In genomic region chr22:38220163-38220562, GRCh38 we compare ENCODE assay signal across 11 cellular contexts. TPM values are rescaled to one million over a fixed set of nuclear protein-coding genes. Genes with fewer than 3 reads are reported as not detected.
DNase-seq lines count a peak whose midpoint lies in the region; ATAC-seq, FAIRE-seq and TF ChIP-seq lines count a peak whose summit lies in the region.
"Had no signal": no experiment of that assay in that cellular context is flagged by ENCODE, and none has a peak within 500 bp of the region (broad histone marks: within the 10 kb centered on the region; RNA-seq: fewer than 3 reads in every experiment).

No MANE protein-coding gene starts in this region.

- peaks cover 19% of the 10 kb centered on the region for H3K4me1 ChIP-seq in HUES48 (ENCODE audit: control insufficient read depth, insufficient read depth, low read length)
- H3K4me1 ChIP-seq in adrenal gland (replicated peaks in 1 of 2): peaks cover 13 to 21% of the 10 kb centered on the region in 2 donors
- peaks cover 12 to 15% of the 10 kb centered on the region in 2 donors for H3K4me1 ChIP-seq in kidney (ENCODE audit: control insufficient read depth in 1 of 2, insufficient read depth in 1 of 2, low read depth in 1 of 2, low read length in 2 of 2)
- peaks cover 5 to 60% (median 54%) of the 10 kb centered on the region in 5 donors for H3K4me1 ChIP-seq in subcutaneous abdominal adipose tissue (ENCODE audit: control insufficient read depth in 5 of 5, insufficient read depth in 5 of 5, low read length in 5 of 5)
- no peaks in the 10 kb centered on the region for H3K4me1 ChIP-seq in CD8-positive, alpha-beta T cell (ENCODE audit: insufficient read depth, low read length)

- H3K36me3 Mint-ChIP-seq in CD8-positive, alpha-beta T cell: peaks cover 26% of the 10 kb centered on the region

- H3K9me3 Mint-ChIP-seq in CD8-positive, alpha-beta T cell: no peaks in the 10 kb centered on the region

- no peak for TF ChIP-seq POLR2A in adrenal gland (IDR thresholded peaks at IDR 0.05)

- no peak overlapping the region for H3K4me3 Mint-ChIP-seq in CD8-positive, alpha-beta T cell

- POLR2A ChIA-PET in CD8-positive, alpha-beta T cell (lab: Charles Lee): interaction anchor here (0.9 kb wide), 1 partner anchor 9 kb away, joined by 3 read pairs; no protein-coding TSS in a partner anchor

- DNase-seq in adrenal gland: no peak
- DNase-seq in kidney: no peak
- DNase-seq in CD8-positive, alpha-beta T cell: no peak
- DNase-seq in nucleus accumbens (lab: John Stamatoyannopoulos, UW): no peak
- DNase-seq: DMS53, Kasumi-1, NCI-H526 treated with DMSO at 0.1 percent for 48 hours had no signal

- H3K27ac ChIP-seq in HUES48 (ENCODE audit: low read depth, low read length) (peak overlapping the region; percentile 8), adrenal gland (peak overlapping the region in 4 of 5 donors; percentile 73 to 92 (median 86)), kidney (ENCODE audit: low read depth in 2 of 2, low read length in 2 of 2) (peak overlapping the region; percentile 28 to 40), subcutaneous abdominal adipose tissue (ENCODE audit: low read depth, low read length) (peak overlapping the region; percentile 97)
- no peak overlapping the region for H3K27ac ChIP-seq in CD8-positive, alpha-beta T cell (ENCODE audit: low read depth, low read length)

- no peaks in the 10 kb centered on the region for H3K9me3 ChIP-seq in HUES48 (ENCODE audit: control insufficient read depth, insufficient read depth, low read length)
- H3K9me3 ChIP-seq in adrenal gland (replicated peaks in 1 of 3): no peaks in the 10 kb centered on the region
- no peaks in the 10 kb centered on the region for H3K9me3 ChIP-seq in kidney (ENCODE audit: control insufficient read depth in 1 of 2, low read length in 2 of 2)
- H3K9me3 ChIP-seq in subcutaneous abdominal adipose tissue (ENCODE audit: control insufficient read depth in 5 of 5, low read length in 5 of 5): no peaks in the 10 kb centered on the region
- no peaks in the 10 kb centered on the region for H3K9me3 ChIP-seq in CD8-positive, alpha-beta T cell (ENCODE audit: low read length)

- H3K4me3 ChIP-seq in HUES48 (ENCODE audit: low read depth, low read length): no peak overlapping the region
- no peak overlapping the region for H3K4me3 ChIP-seq in adrenal gland
- no peak overlapping the region for H3K4me3 ChIP-seq in kidney (ENCODE audit: low read length in 2 of 2)
- no peak overlapping the region for H3K4me3 ChIP-seq in subcutaneous abdominal adipose tissue (ENCODE audit: low read depth in 1 of 5, low read length in 5 of 5)
- H3K4me3 ChIP-seq in CD8-positive, alpha-beta T cell (ENCODE audit: low read depth, low read length): no peak overlapping the region

- no peak overlapping the region for H3K9ac ChIP-seq in HUES48 (ENCODE audit: low read depth, low read length)
- no peak overlapping the region for H3K9ac ChIP-seq in kidney (ENCODE audit: low read length in 2 of 2)
- H3K9ac ChIP-seq in subcutaneous abdominal adipose tissue (ENCODE audit: low read length in 5 of 5): peak overlapping the region in 2 of 5 donors; percentile 47 to 72

- H3K27me3 Mint-ChIP-seq in CD8-positive, alpha-beta T cell (ENCODE audit: low read depth): no peaks in the 10 kb centered on the region

- H3K27ac Mint-ChIP-seq in CD8-positive, alpha-beta T cell: no peak overlapping the region

- peaks cover 10% of the 10 kb centered on the region for H3K4me1 Mint-ChIP-seq in CD8-positive, alpha-beta T cell (ENCODE audit: low read depth)

- intact Hi-C loops in adrenal gland (cut with DNase I): loop anchor here in 1 of 2 donors (10.0 kb wide), 1 partner anchor 105 kb away; the partner anchor contains the start of gene BAIAP2L2
- intact Hi-C loops in kidney (cut with DNase I): no loop called here
- intact Hi-C loops in CD8-positive, alpha-beta T cell (cut with DNase I, micrococcal nuclease): no loop called here

- H3K36me3 ChIP-seq in HUES48 (ENCODE audit: control insufficient read depth, insufficient read depth, low read length): peaks cover 24% of the 10 kb centered on the region
- H3K36me3 ChIP-seq in adrenal gland (replicated peaks in 1 of 2): peaks cover 0 to 20% of the 10 kb centered on the region in 2 donors
- H3K36me3 ChIP-seq in kidney (ENCODE audit: control insufficient read depth in 1 of 2, insufficient read depth in 2 of 2, low read length in 2 of 2): peaks cover 0 to 3% of the 10 kb centered on the region in 2 donors
- H3K36me3 ChIP-seq in subcutaneous abdominal adipose tissue (ENCODE audit: control insufficient read depth in 5 of 5, insufficient read depth in 5 of 5, low read length in 5 of 5): peaks cover 0 to 52% (median 38%) of the 10 kb centered on the region in 5 donors
- H3K36me3 ChIP-seq in CD8-positive, alpha-beta T cell (ENCODE audit: insufficient read depth, low read length): no peaks in the 10 kb centered on the region

- CTCF ChIA-PET in CD8-positive, alpha-beta T cell (lab: Charles Lee): interaction anchor here (1.1 to 1.2 kb wide), 2 partner anchors 106 to 168 kb away, joined by 3 to 5 read pairs; no protein-coding TSS in a partner anchor

- FAIRE-seq in kidney (lab: Jason Lieb, UNC): no peak

- H3K27me3 ChIP-seq in HUES48 (ENCODE audit: control insufficient read depth, insufficient read depth, low read length) (no peaks in the 10 kb centered on the region), adrenal gland (no peaks in the 10 kb centered on the region), subcutaneous abdominal adipose tissue (ENCODE audit: control insufficient read depth in 5 of 5, insufficient read depth in 4 of 5, low read length in 5 of 5) (no peaks in the 10 kb centered on the region)
- no peaks in the 10 kb centered on the region for H3K27me3 ChIP-seq in CD8-positive, alpha-beta T cell (ENCODE audit: insufficient read depth, low read length)

- no peak for TF ChIP-seq CTCF in adrenal gland (IDR thresholded peaks at IDR 0.05)
- no peak for TF ChIP-seq CTCF in kidney (IDR thresholded peaks at IDR 0.05; ENCODE audit: borderline replicate concordance, extremely low read depth, insufficient read depth)
- no peak for TF ChIP-seq CTCF in CD8-positive, alpha-beta T cell (IDR thresholded peaks at IDR 0.05)

- 85 to 90% (median 87%) methylated on average over 4 to 8 of the region's 8 CpGs for whole genome bisulfite sequencing in adrenal gland, 4 donors

- ATAC-seq in GM21619 (IDR thresholded peaks at IDR 0.05; ENCODE audit: unreplicated experiment) (no peak), HG03442 (IDR thresholded peaks at IDR 0.05; ENCODE audit: unreplicated experiment) (no peak)
- ATAC-seq in CD8-positive, alpha-beta T cell: no peak

RNA-seq across cellular contexts. Expression of gene MAFF, which starts 18.4 kb away (rescaled TPM):
- total RNA-seq in adrenal gland: 10 to 100 TPM in 7 of 8 donors, 1 to 10 TPM in 1; 9.0 to 21.8 (median 16.1) TPM
- 10 to 100 TPM in 2 of 3 donors, 1 to 10 TPM in 1; 5.2 to 23.4 (median 11.4) TPM for polyA plus RNA-seq in adrenal gland
- 23.4 TPM for total RNA-seq in kidney
- polyA plus RNA-seq in kidney (ENCODE audit: insufficient read depth, low read depth, low replicate concordance): 2.2 TPM
- total RNA-seq in CD8-positive, alpha-beta T cell: 10 to 100 TPM; 87.6 to 91.2 TPM

RNA-seq across cellular contexts. Expression of gene PLA2G6, which starts 38.5 kb away (rescaled TPM):
- total RNA-seq in adrenal gland (100 to 1,000 TPM in 1 of 8 donors, 10 to 100 TPM in 7; 11.1 to 176 (median 72.6) TPM), kidney (61.6 TPM)
- polyA plus RNA-seq in adrenal gland (100 to 1,000 TPM in 2 of 3 donors, 1 to 10 TPM in 1; 6.9 to 324 (median 159) TPM), kidney (ENCODE audit: insufficient read depth, low read depth, low replicate concordance) (26.6 TPM)
- total RNA-seq in CD8-positive, alpha-beta T cell: 10 to 100 TPM; 35.4 to 44.4 TPM

RNA-seq across cellular contexts. Expression of gene TMEM184B, which starts 52.6 kb away (rescaled TPM):
- total RNA-seq in adrenal gland (100 to 1,000 TPM in 1 of 8 donors, 10 to 100 TPM in 7; 35.4 to 107 (median 48.9) TPM), kidney (54.1 TPM)
- polyA plus RNA-seq in adrenal gland (10 to 100 TPM; 17.4 to 27.1 (median 23.1) TPM), kidney (ENCODE audit: insufficient read depth, low read depth, low replicate concordance) (22.9 TPM)
- 10 to 100 TPM; 53.0 TPM for total RNA-seq in CD8-positive, alpha-beta T cell
